Comparison of ENCODE assay signal across 16 cellular contexts in genomic region chr11:116529681-116530080, GRCh38.
DNase-seq lines count a peak whose midpoint lies in the region; TF ChIP-seq lines count a peak whose summit lies in the region.
"Had no signal": no experiment of that assay in that cellular context is flagged by ENCODE, and none has a peak within 500 bp of the region (broad histone marks: within the 10 kb centered on the region; RNA-seq: fewer than 3 reads in every experiment).

No MANE protein-coding gene starts in this region.

- peaks cover 52% of the 10 kb centered on the region for H3K27me3 Mint-ChIP-seq in chondrocyte (ENCODE audit: low read depth)

- H3K4me3 Mint-ChIP-seq in chondrocyte (ENCODE audit: unreplicated experiment): no peak overlapping the region
- H3K4me3 Mint-ChIP-seq: CD14-positive monocyte; CD4-positive, alpha-beta memory T cell had no signal

- no peak overlapping the region for H3K27ac Mint-ChIP-seq in chondrocyte (ENCODE audit: unreplicated experiment)
- H3K27ac Mint-ChIP-seq: CD14-positive monocyte; CD4-positive, alpha-beta memory T cell had no signal

- POLR2A ChIA-PET in RWPE1 (lab: Yijun Ruan, JAX; ENCODE audit: low non-redundant PET): no interaction called here

- intact Hi-C loops in sigmoid colon (cut with DNase I): no loop called here

- no peak for TF ChIP-seq EP300 in sigmoid colon (IDR thresholded peaks at IDR 0.05)

- DNase-seq in NCI-H345 (lab: John Stamatoyannopoulos, UW): peak; percentile 9
- DNase-seq in NCI-H345 treated with DMSO at 0.1 percent for 48 hours (lab: John Stamatoyannopoulos, UW; ENCODE audit: unreplicated experiment): no peak
- DNase-seq in mesenteric fat pad (ENCODE audit: low spot score): peak; percentile 75
- peak; percentile 8 for DNase-seq in sigmoid colon
- no peak for DNase-seq in activated CD4-positive, alpha-beta T cell treated with anti-CD3 and anti-CD28 coated beads for 48 hours
- DNase-seq in RWPE1 (ENCODE audit: low spot score): no peak
- DNase-seq in chondrocyte (ENCODE audit: low spot score): no peak
- no peak for DNase-seq in dermis blood vessel endothelial cell
- DNase-seq: 8988T; CD4-positive, alpha-beta memory T cell; DMS153; DMS79; GDM1 had no signal

- no peaks in the 10 kb centered on the region for H3K4me1 ChIP-seq in sigmoid colon
- H3K4me1 ChIP-seq: BLaER1, HAP-1 had no signal

- H3K27ac ChIP-seq in sigmoid colon (no peak overlapping the region), RWPE1 (no peak overlapping the region)
- H3K27ac ChIP-seq: BLaER1 had no signal

- peaks cover 0 to 14% (median 0%) of the 10 kb centered on the region in 3 donors for H3K27me3 ChIP-seq in sigmoid colon
- H3K27me3 ChIP-seq: BLaER1 had no signal

- TF ChIP-seq CTCF in sigmoid colon (IDR thresholded peaks at IDR 0.05) (no peak), RWPE1 (conservative IDR thresholded peaks at IDR 0.05; ENCODE audit: low read depth) (no peak), chondrocyte (IDR thresholded peaks at IDR 0.05) (no peak)

- no peaks in the 10 kb centered on the region for H3K36me3 ChIP-seq in sigmoid colon
- H3K36me3 ChIP-seq: BLaER1, HAP-1 had no signal

- WGBS in sigmoid colon, 2 donors: 40 to 45% methylated on average over 5 of the region's 5 CpGs

- no peak for TF ChIP-seq POLR2A in sigmoid colon (IDR thresholded peaks at IDR 0.05)

- no peak overlapping the region for H3K4me3 ChIP-seq in sigmoid colon
- H3K4me3 ChIP-seq: BLaER1, HAP-1 had no signal

- peaks cover 0 to 6% (median 0%) of the 10 kb centered on the region in 4 donors for H3K9me3 ChIP-seq in sigmoid colon
- H3K9me3 ChIP-seq: HAP-1 had no signal

- peaks cover 5% of the 10 kb centered on the region for H3K36me3 Mint-ChIP-seq in chondrocyte (ENCODE audit: low read depth)
- H3K36me3 Mint-ChIP-seq: CD14-positive monocyte; CD4-positive, alpha-beta memory T cell had no signal

- H3K9me3 Mint-ChIP-seq in chondrocyte (ENCODE audit: low read depth): peaks cover 10% of the 10 kb centered on the region

- CTCF ChIA-PET in RWPE1 (lab: Yijun Ruan, JAX): no interaction called here

- no peaks in the 10 kb centered on the region for H3K4me1 Mint-ChIP-seq in chondrocyte (ENCODE audit: low read depth)
- H3K4me1 Mint-ChIP-seq: CD14-positive monocyte; CD4-positive, alpha-beta memory T cell had no signal

Comparison
In these comparisons a context has a peak if more than half of its experiments do, and no peak if none do; other contexts are left out.
1. DNase-seq: peak in NCI-H345 (single experiment), mesenteric fat pad (single experiment) and sigmoid colon (single experiment); none in NCI-H345 treated with DMSO at 0.1 percent for 48 hours (single experiment), activated CD4-positive, alpha-beta T cell treated with anti-CD3 and anti-CD28 coated beads for 48 hours (single experiment), RWPE1 (single experiment), chondrocyte (single experiment) and dermis blood vessel endothelial cell (single experiment).